In genomic region chr15:64092075-64092820, GRCh38 we compare ENCODE assay signal across 8 cellular contexts. TPM values are rescaled to one million over a fixed set of nuclear protein-coding genes. Genes with fewer than 3 reads are reported as not detected.
DNase-seq lines count a peak whose midpoint lies in the region; TF ChIP-seq lines count a peak whose summit lies in the region.

No MANE protein-coding gene starts in this region.

- H3K36me3 Mint-ChIP-seq in chondrocyte (ENCODE audit: low read depth): peaks cover 7% of the 10 kb centered on the region

- TF ChIP-seq CTCF in GM10266 (IDR thresholded peaks at IDR 0.05; ENCODE audit: control insufficient read depth, insufficient read depth, low read depth, missing control alignments) (peak; percentile 49), NB4 (IDR thresholded peaks at IDR 0.05; ENCODE audit: low read depth, low read length) (no peak), chondrocyte (IDR thresholded peaks at IDR 0.05) (peak; percentile 50)

- H3K4me3 ChIP-seq in NB4 (ENCODE audit: low read depth, low read length) (peak overlapping the region; percentile 83), neuron (ENCODE audit: low read length) (peak overlapping the region; percentile 76)

- H3K27me3 ChIP-seq in neuron (ENCODE audit: insufficient read depth, low read length): no peaks in the 10 kb centered on the region

- H3K9me3 ChIP-seq in neuron (ENCODE audit: low read length): peaks cover 4% of the 10 kb centered on the region

- no peak overlapping the region for H2AFZ ChIP-seq in neuron (ENCODE audit: low read depth, low read length)

- H3K4me3 Mint-ChIP-seq in chondrocyte (ENCODE audit: unreplicated experiment): peak overlapping the region; percentile 97

- H3K27me3 Mint-ChIP-seq in chondrocyte (ENCODE audit: low read depth): no peaks in the 10 kb centered on the region

- H3K4me1 ChIP-seq in neuron (ENCODE audit: insufficient read depth, low read length): peaks cover 21% of the 10 kb centered on the region

- no peak for TF ChIP-seq POLR2A in NB4 (IDR thresholded peaks at IDR 0.05; ENCODE audit: extremely low read depth, insufficient read length)

- H3K36me3 ChIP-seq in neuron (ENCODE audit: insufficient read depth, low read length): peaks cover 19% of the 10 kb centered on the region

- peaks cover 53% of the 10 kb centered on the region for H3K4me1 Mint-ChIP-seq in chondrocyte (ENCODE audit: low read depth)

- no peak for DNase-seq in GM10266 (ENCODE audit: extremely low spot score)
- DNase-seq in NB4 (ENCODE audit: low read depth): peak; percentile 28
- no peak for DNase-seq in chondrocyte (ENCODE audit: low spot score)
- DNase-seq in globus pallidus (ENCODE audit: low spot score): no peak
- no peak for DNase-seq in HT-29 (ENCODE audit: low spot score)
- DNase-seq in glomerular visceral epithelial cell (ENCODE audit: extremely low spot score): no peak
- no peak for DNase-seq in stimulated activated CD4-positive, alpha-beta T cell treated with anti-CD3 and anti-CD28 coated beads, Interleukin-2, amount 100 ng/mL, for 24 hours

- no peaks in the 10 kb centered on the region for H3K9me3 Mint-ChIP-seq in chondrocyte (ENCODE audit: low read depth)

- peak overlapping the region; percentile 96 for H3K27ac Mint-ChIP-seq in chondrocyte (ENCODE audit: unreplicated experiment)

RNA-seq across cellular contexts. Expression of gene CIAO2A, which starts 1.4 kb away (rescaled TPM):
- 26.3 to 30.1 TPM (median 28.7 TPM) in 3 replicates for total RNA-seq in chondrocyte
- total RNA-seq in HT-29 (2014; rRNA removed; shearing (Covaris generic)): 137 and 147 TPM in 2 replicates

RNA-seq across cellular contexts. Expression of gene SNX1, which starts 3.5 kb away (rescaled TPM):
- 71.3 to 95.0 TPM (median 72.2 TPM) in 3 replicates for total RNA-seq in chondrocyte
- 36.2 and 60.9 TPM in 2 replicates for total RNA-seq in HT-29 (2014; rRNA removed; shearing (Covaris generic))

RNA-seq across cellular contexts. Expression of gene DAPK2, which starts 46.0 kb away (rescaled TPM):
- 1.2 to 1.6 TPM (median 1.3 TPM) in 3 replicates for total RNA-seq in chondrocyte
- 0.52 and 4.4 TPM in 2 replicates for total RNA-seq in HT-29 (2014; rRNA removed; shearing (Covaris generic))

RNA-seq across cellular contexts. Expression of gene SNX22, which starts 59.3 kb away (rescaled TPM):
- 0.15 to 0.28 TPM (median 0.27 TPM) in 3 replicates for total RNA-seq in chondrocyte
- total RNA-seq in HT-29 (2014; rRNA removed; shearing (Covaris generic)): 0.03 and 0.18 TPM in 2 replicates
